28 cellular contexts compared by ENCODE assay signal in genomic region chr11:62150887-62151736, GRCh38. TPM values are rescaled to one million over a fixed set of nuclear protein-coding genes. Genes with fewer than 3 reads are reported as not detected.
DNase-seq lines count a peak whose midpoint lies in the region; ATAC-seq and TF ChIP-seq lines count a peak whose summit lies in the region.
"Had no signal": no experiment of that assay in that cellular context is flagged by ENCODE, and none has a peak within 500 bp of the region (broad histone marks: within the 10 kb centered on the region; RNA-seq: fewer than 3 reads in every experiment).

No MANE protein-coding gene starts in this region.

- H3K27me3 Mint-ChIP-seq in CD14-positive monocyte (ENCODE audit: low read depth in 3 of 3) = no peaks in the 10 kb centered on the region
- H3K27me3 Mint-ChIP-seq in activated CD4-positive, alpha-beta memory T cell treated with anti-CD3 and anti-CD28 coated beads for 36 hours = no peaks in the 10 kb centered on the region
- H3K27me3 Mint-ChIP-seq: activated CD4-positive, alpha-beta T cell treated with anti-CD3 and anti-CD28 coated beads, Interleukin-2, amount 10 ng/mL, durations not matched to agents 7 days and 5 days; CD4-positive, CD25-positive, alpha-beta regulatory T cell; stimulated activated naive B cell treated with anti-CD40 and anti-IgM and Interleukin-4, amounts not matched to agents 10 μg/mL and 1 μg/mL and 100 μg/mL, for 72 hours; T-cell had no signal

- no peak overlapping the region for H3K14ac ChIP-seq in mesenchymal stem cell (ENCODE audit: low read length in 2 of 2)

- POLR2A ChIA-PET in activated CD4-positive, alpha-beta memory T cell treated with anti-CD3 and anti-CD28 coated beads for 36 hours (lab: Charles Lee) = no interaction called here

- no peak for TF ChIP-seq CTCF in CD14-positive monocyte (IDR thresholded peaks at IDR 0.05)
- TF ChIP-seq CTCF in foreskin keratinocyte (conservative IDR thresholded peaks at IDR 0.05) = no peak

- H4K8ac ChIP-seq in mesenchymal stem cell (ENCODE audit: low read length) = no peak overlapping the region

- H3K27ac ChIP-seq in foreskin keratinocyte = no peak overlapping the region
- H3K27ac ChIP-seq in mesenchymal stem cell (ENCODE audit: low read length, poor library complexity, severe bottlenecking) = no peak overlapping the region
- H3K27ac ChIP-seq: A549, body of pancreas, neutrophil had no signal

- no peak overlapping the region for H2AFZ ChIP-seq in mesenchymal stem cell (ENCODE audit: low read depth, low read length)

- peaks cover 66 to 85% of the 10 kb centered on the region in 2 donors for H3K36me3 Mint-ChIP-seq in CD14-positive monocyte
- peaks cover 44% of the 10 kb centered on the region for H3K36me3 Mint-ChIP-seq in activated CD4-positive, alpha-beta memory T cell treated with anti-CD3 and anti-CD28 coated beads for 36 hours

- no peak overlapping the region for H3K4me3 ChIP-seq in mesenchymal stem cell (ENCODE audit: insufficient read depth in 1 of 2, low read depth in 1 of 2, low read length in 2 of 2)
- H3K4me3 ChIP-seq: A549, body of pancreas had no signal

- in situ Hi-C loops in G401 (cut with HindIII; ENCODE audit: low sequenced_read_pairs) = no loop called here

- no peak overlapping the region for H3K23ac ChIP-seq in mesenchymal stem cell (ENCODE audit: low read length in 2 of 2)

- H3K9ac ChIP-seq in mesenchymal stem cell (ENCODE audit: low read length) = no peak overlapping the region

- H2BK15ac ChIP-seq in mesenchymal stem cell (ENCODE audit: low read depth, poor library complexity, severe bottlenecking) = no peak overlapping the region

- no peak overlapping the region for H2BK5ac ChIP-seq in mesenchymal stem cell (ENCODE audit: low read depth, low read length, poor library complexity, severe bottlenecking)

- H3K9me3 Mint-ChIP-seq in CD14-positive monocyte = no peaks in the 10 kb centered on the region
- no peaks in the 10 kb centered on the region for H3K9me3 Mint-ChIP-seq in activated CD4-positive, alpha-beta memory T cell treated with anti-CD3 and anti-CD28 coated beads for 36 hours
- H3K9me3 Mint-ChIP-seq: activated CD4-positive, alpha-beta T cell treated with anti-CD3 and anti-CD28 coated beads, Interleukin-2, amount 10 ng/mL, durations not matched to agents 7 days and 5 days; CD4-positive, CD25-positive, alpha-beta regulatory T cell; stimulated activated naive B cell treated with anti-CD40 and anti-IgM and Interleukin-4, amounts not matched to agents 10 μg/mL and 1 μg/mL and 100 μg/mL, for 72 hours; T-cell had no signal

- H2BK12ac ChIP-seq in mesenchymal stem cell (ENCODE audit: low read length in 2 of 2) = no peak overlapping the region

- no peak overlapping the region for H3K4ac ChIP-seq in mesenchymal stem cell (ENCODE audit: low read depth in 1 of 2, low read length in 2 of 2)

- H3K27me3 ChIP-seq in foreskin keratinocyte (no peaks in the 10 kb centered on the region), mesenchymal stem cell (ENCODE audit: control insufficient read depth in 1 of 2, insufficient read depth in 1 of 2, low read length in 2 of 2) (no peaks in the 10 kb centered on the region)
- H3K27me3 ChIP-seq: body of pancreas, neutrophil had no signal

- intact Hi-C loops in CD14-positive monocyte (cut with micrococcal nuclease) (no loop called here), left ventricle myocardium superior (cut with micrococcal nuclease) (no loop called here)
- intact Hi-C loops in activated CD4-positive, alpha-beta memory T cell treated with anti-CD3 and anti-CD28 coated beads for 36 hours (cut with micrococcal nuclease) = no loop called here

- no peak for DNase-seq in CD14-positive monocyte (ENCODE audit: low spot score)
- DNase-seq in activated CD4-positive, alpha-beta memory T cell treated with anti-CD3 and anti-CD28 coated beads for 36 hours = peak; percentile 5
- DNase-seq in left ventricle myocardium superior = no peak
- peak; percentile 10 for DNase-seq in stimulated activated CD8-positive, alpha-beta memory T cell treated with anti-CD3 and anti-CD28 coated beads, Interleukin-4, amount 100 ng/mL, for 48 hours
- DNase-seq in G401 (ENCODE audit: low spot score) = no peak
- DNase-seq in foreskin keratinocyte = no peak
- DNase-seq in mesenchymal stem cell = no peak
- DNase-seq: activated CD4-positive, alpha-beta T cell treated with anti-CD3 and anti-CD28 coated beads, Interleukin-2, amount 10 ng/mL, durations not matched to agents 7 days and 5 days; activated naive CD4-positive, alpha-beta T cell; body of pancreas; CD4-positive, CD25-positive, alpha-beta regulatory T cell; H7; NCI-H1092; NCI-H1694 treated with DMSO at 0.1 percent for 48 hours; NCI-H446 treated with DMSO at 0.1 percent for 48 hours; stimulated activated naive B cell treated with anti-CD40 and anti-IgM and Interleukin-4, amounts not matched to agents 10 μg/mL and 1 μg/mL and 100 μg/mL, for 72 hours had no signal

- no peaks in the 10 kb centered on the region for H3K9me3 ChIP-seq in mesenchymal stem cell (ENCODE audit: control insufficient read depth, low read length)
- H3K9me3 ChIP-seq: A549, body of pancreas, neutrophil had no signal

- no peak overlapping the region for H2AK5ac ChIP-seq in mesenchymal stem cell (ENCODE audit: low read length, severe bottlenecking)

- WGBS in mesenchymal stem cell = 94% methylated on average over 10 of the region's 10 CpGs

- CTCF ChIA-PET in activated CD4-positive, alpha-beta memory T cell treated with anti-CD3 and anti-CD28 coated beads for 36 hours (lab: Charles Lee) = interaction anchor here (0.7 to 1.2 kb wide), 2 partner anchors 20 to 43 kb away, joined by 4 read pairs; no protein-coding TSS in a partner anchor

- peak overlapping the region in 6 of 7 donors; percentile 46 to 82 (median 70) for H3K27ac Mint-ChIP-seq in CD14-positive monocyte
- no peak overlapping the region for H3K27ac Mint-ChIP-seq in activated CD4-positive, alpha-beta memory T cell treated with anti-CD3 and anti-CD28 coated beads for 36 hours
- H3K27ac Mint-ChIP-seq: activated CD4-positive, alpha-beta T cell treated with anti-CD3 and anti-CD28 coated beads, Interleukin-2, amount 10 ng/mL, durations not matched to agents 7 days and 5 days; stimulated activated naive B cell treated with anti-CD40 and anti-IgM and Interleukin-4, amounts not matched to agents 10 μg/mL and 1 μg/mL and 100 μg/mL, for 72 hours; T-cell; WTC11 had no signal

- no peak overlapping the region for H3K4me2 ChIP-seq in mesenchymal stem cell (ENCODE audit: low read length, poor library complexity, severe bottlenecking)
- H3K4me2 ChIP-seq: A549 had no signal

- peak; percentile 55 for ATAC-seq in left ventricle myocardium superior
- ATAC-seq in HG02840 (IDR thresholded peaks at IDR 0.05; ENCODE audit: low FRiP score, unreplicated experiment) = no peak
- ATAC-seq in foreskin keratinocyte = no peak
- ATAC-seq: A549; body of pancreas; left lobe of liver; stimulated activated naive B cell treated with anti-CD40 and anti-IgM and Interleukin-4, amounts not matched to agents 10 μg/mL and 1 μg/mL and 100 μg/mL, for 72 hours; T-cell; WTC11 had no signal

- H3K4me1 ChIP-seq in foreskin keratinocyte = no peaks in the 10 kb centered on the region
- H3K4me1 ChIP-seq in mesenchymal stem cell (ENCODE audit: control insufficient read depth, insufficient read depth, low read depth, low read length) = no peaks in the 10 kb centered on the region
- H3K4me1 ChIP-seq: A549, body of pancreas had no signal

- H3K4me1 Mint-ChIP-seq in CD14-positive monocyte = peaks cover 11% of the 10 kb centered on the region
- no peaks in the 10 kb centered on the region for H3K4me1 Mint-ChIP-seq in activated CD4-positive, alpha-beta memory T cell treated with anti-CD3 and anti-CD28 coated beads for 36 hours (ENCODE audit: low read depth)
- H3K4me1 Mint-ChIP-seq: activated CD4-positive, alpha-beta T cell treated with anti-CD3 and anti-CD28 coated beads, Interleukin-2, amount 10 ng/mL, durations not matched to agents 7 days and 5 days; CD4-positive, CD25-positive, alpha-beta regulatory T cell; stimulated activated naive B cell treated with anti-CD40 and anti-IgM and Interleukin-4, amounts not matched to agents 10 μg/mL and 1 μg/mL and 100 μg/mL, for 72 hours; T-cell; WTC11 had no signal

- H3K4me3 Mint-ChIP-seq in CD14-positive monocyte = no peak overlapping the region
- no peak overlapping the region for H3K4me3 Mint-ChIP-seq in activated CD4-positive, alpha-beta memory T cell treated with anti-CD3 and anti-CD28 coated beads for 36 hours
- H3K4me3 Mint-ChIP-seq: activated CD4-positive, alpha-beta T cell treated with anti-CD3 and anti-CD28 coated beads, Interleukin-2, amount 10 ng/mL, durations not matched to agents 7 days and 5 days; CD4-positive, CD25-positive, alpha-beta regulatory T cell; stimulated activated naive B cell treated with anti-CD40 and anti-IgM and Interleukin-4, amounts not matched to agents 10 μg/mL and 1 μg/mL and 100 μg/mL, for 72 hours; T-cell; WTC11 had no signal

- H3K18ac ChIP-seq in mesenchymal stem cell (ENCODE audit: low read depth in 1 of 2, low read length in 2 of 2) = no peak overlapping the region

- H4K91ac ChIP-seq in mesenchymal stem cell (ENCODE audit: low read length) = no peak overlapping the region

- H3K79me1 ChIP-seq in mesenchymal stem cell (replicated peaks; ENCODE audit: low read length, poor library complexity, severe bottlenecking) = peaks cover 9% of the 10 kb centered on the region

- no peak overlapping the region for H2BK120ac ChIP-seq in mesenchymal stem cell (ENCODE audit: low read depth, low read length)

- peaks cover 54 to 70% of the 10 kb centered on the region in 2 experiments for H3K36me3 ChIP-seq in mesenchymal stem cell (ENCODE audit: control insufficient read depth in 1 of 2, insufficient read depth in 2 of 2, low read depth in 1 of 2, low read length in 2 of 2)

RNA-seq across cellular contexts. Expression of gene INCENP, which starts 27.3 kb away (rescaled TPM):
- polyA plus RNA-seq in CD14-positive monocyte (1 to 10 TPM in 1 of 2 donors, under 1 TPM in 1; 0.75 to 1.0 TPM), foreskin keratinocyte (11.3 and 14.8 TPM in 2 replicates)
- 100 to 1,000 TPM; 128 to 133 TPM for total RNA-seq in activated CD4-positive, alpha-beta memory T cell treated with anti-CD3 and anti-CD28 coated beads for 36 hours
- total RNA-seq in left ventricle myocardium superior (11.6 TPM), foreskin keratinocyte (50.9 and 60.7 TPM in 2 replicates)
- total RNA-seq in G401 (2014; rRNA removed; shearing (Covaris generic)) = 73.7 and 84.8 TPM in 2 replicates
- 7.9 TPM for polyA plus RNA-seq in mesenchymal stem cell (2013, experiment 1 of 2)
- 7.7 TPM for polyA plus RNA-seq in mesenchymal stem cell (2013, experiment 2 of 2)

RNA-seq across cellular contexts. Expression of gene SCGB1D1, which starts 38.9 kb away (rescaled TPM):
- polyA plus RNA-seq in CD14-positive monocyte (not detected), foreskin keratinocyte (not detected in 2 replicates)
- not detected for total RNA-seq in activated CD4-positive, alpha-beta memory T cell treated with anti-CD3 and anti-CD28 coated beads for 36 hours
- total RNA-seq in left ventricle myocardium superior (not detected), foreskin keratinocyte (not detected in 2 replicates)
- not detected in 2 replicates for total RNA-seq in G401 (2014; rRNA removed; shearing (Covaris generic))
- polyA plus RNA-seq in mesenchymal stem cell (2013, experiment 1 of 2) = not detected
- not detected for polyA plus RNA-seq in mesenchymal stem cell (2013, experiment 2 of 2)
- total RNA-seq: activated CD4-positive, alpha-beta T cell treated with anti-CD3 and anti-CD28 coated beads, Interleukin-2, amount 10 ng/mL, durations not matched to agents 7 days and 5 days; body of pancreas; CD4-positive, CD25-positive, alpha-beta regulatory T cell; Daoy; H7; left lobe of liver; myocyte; pulmonary artery endothelial cell; RPMI7951; SK-MEL-5; T-cell; urinary bladder; WTC11 had no signal
- polyA plus RNA-seq: A549; CD4-positive, CD25-positive, alpha-beta regulatory T cell; urinary bladder had no signal

RNA-seq across cellular contexts. Expression of gene SCGB2A1, which starts 57.4 kb away (rescaled TPM):
- polyA plus RNA-seq in CD14-positive monocyte = not detected
- not detected for total RNA-seq in activated CD4-positive, alpha-beta memory T cell treated with anti-CD3 and anti-CD28 coated beads for 36 hours
- total RNA-seq in left ventricle myocardium superior = not detected
- not detected in 2 replicates for total RNA-seq in G401 (2014; rRNA removed; shearing (Covaris generic))
- total RNA-seq in foreskin keratinocyte = not detected in 2 replicates
- polyA plus RNA-seq in foreskin keratinocyte = not detected in 2 replicates
- not detected for polyA plus RNA-seq in mesenchymal stem cell (2013, experiment 1 of 2)
- not detected for polyA plus RNA-seq in mesenchymal stem cell (2013, experiment 2 of 2)
- total RNA-seq: activated CD4-positive, alpha-beta T cell treated with anti-CD3 and anti-CD28 coated beads, Interleukin-2, amount 10 ng/mL, durations not matched to agents 7 days and 5 days; CD4-positive, CD25-positive, alpha-beta regulatory T cell; Daoy; H7; left lobe of liver; myocyte; pulmonary artery endothelial cell; RPMI7951; SK-MEL-5; T-cell; urinary bladder; WTC11 had no signal
- polyA plus RNA-seq: A549; CD4-positive, CD25-positive, alpha-beta regulatory T cell; urinary bladder had no signal

Comparison
In these comparisons a context has a peak if more than half of its experiments do, and no peak if none do; other contexts are left out.
1. DNase-seq: peak in activated CD4-positive, alpha-beta memory T cell treated with anti-CD3 and anti-CD28 coated beads for 36 hours (single experiment) and stimulated activated CD8-positive, alpha-beta memory T cell treated with anti-CD3 and anti-CD28 coated beads, Interleukin-4, amount 100 ng/mL, for 48 hours (single experiment); none in CD14-positive monocyte (single experiment), left ventricle myocardium superior (single experiment), G401 (single experiment), foreskin keratinocyte (0 of 2) and mesenchymal stem cell (single experiment).